ENCODE assay signal across 8 cellular contexts in the genomic region with DNA sequence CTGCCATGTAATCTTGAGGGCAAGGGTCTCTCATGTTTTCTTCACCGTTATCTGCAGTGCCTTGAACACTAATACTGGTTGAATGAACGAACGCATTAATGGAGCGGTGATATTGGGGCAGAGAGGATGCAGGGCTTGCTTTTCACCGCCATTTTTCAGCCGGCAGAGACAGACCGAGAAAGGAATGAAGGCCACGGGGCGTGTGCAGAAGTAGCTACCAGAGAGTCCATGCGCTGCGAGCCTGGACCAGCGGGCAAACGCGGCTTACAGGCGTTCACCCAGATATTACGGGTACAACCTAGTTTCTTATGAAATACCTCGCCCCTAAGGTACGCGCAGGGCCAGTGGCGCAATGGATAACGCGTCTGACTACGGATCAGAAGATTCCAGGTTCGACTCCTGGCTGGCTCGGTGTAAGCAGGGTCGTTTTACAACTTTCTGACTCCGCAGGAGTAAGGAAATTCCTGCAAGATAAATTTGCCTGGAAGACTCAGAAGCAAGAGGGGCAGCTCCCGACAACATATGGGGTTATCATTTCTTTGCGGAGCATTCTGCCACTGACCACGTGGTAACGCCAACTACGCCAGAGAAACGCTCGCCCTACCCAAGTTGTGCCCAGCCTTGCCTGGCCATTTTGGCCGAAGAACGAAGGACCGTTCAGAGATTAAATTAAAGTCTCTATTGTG. TPM values are rescaled to one million over a fixed set of nuclear protein-coding genes. Genes with fewer than 3 reads are reported as not detected.
DNase-seq lines count a peak whose midpoint lies in the region; ATAC-seq, FAIRE-seq and TF ChIP-seq lines count a peak whose summit lies in the region.

No MANE protein-coding gene starts in this region.

- TF ChIP-seq CTCF in WI38 (IDR thresholded peaks at IDR 0.05; ENCODE audit: low read depth, low read length), result no peak
- TF ChIP-seq CTCF in bronchial epithelial cell (IDR thresholded peaks at IDR 0.05; ENCODE audit: insufficient read depth, low read length, severe bottlenecking), result no peak
- peak in 1 of 11 experiments; percentile 4 for TF ChIP-seq CTCF in spleen (IDR thresholded peaks at IDR 0.05 in 8 of 11, conservative IDR thresholded peaks at IDR 0.05 in 3 of 11)

- DNase-seq in NCI-H2196 treated with DMSO at 0.1 percent for 48 hours (lab: John Stamatoyannopoulos, UW; ENCODE audit: unreplicated experiment) (peak; percentile 72), bronchial epithelial cell (ENCODE audit: low read depth) (peak; percentile 93), iris pigment epithelial cell (ENCODE audit: low read depth) (peak; percentile 96), spleen (peak; percentile 94)

- H3K4me1 ChIP-seq in spleen, result peaks cover 14 to 84% (median 55%) of the 10 kb centered on the region in 6 donors

- intact Hi-C loops in spleen (cut with DNase I; ENCODE audit: low total_unique reads), result loop anchor here (10.0 kb wide), 1 partner anchor 93 kb away; the partner anchor contains the start of gene BTN3A3

- H3K4me3 ChIP-seq in WI38 (ENCODE audit: low read depth, low read length) (peak overlapping the region; percentile 85), bronchial epithelial cell (ENCODE audit: low read depth, low read length) (peak overlapping the region; percentile 64), spleen (peak overlapping the region; percentile 71 to 87 (median 84))

- peak; percentile 86 for FAIRE-seq in A204.1 (lab: Jason Lieb, UNC)
- FAIRE-seq in bronchial epithelial cell (lab: Jason Lieb, UNC), result no peak

- H3K27me3 ChIP-seq in bronchial epithelial cell (ENCODE audit: control insufficient read depth, insufficient read depth, low read length) (no peaks in the 10 kb centered on the region), spleen (replicated peaks in 1 of 7) (no peaks in the 10 kb centered on the region)

- H3K27ac ChIP-seq in spleen, result peak overlapping the region; percentile 91 to 98 (median 96)

- H3K36me3 ChIP-seq in bronchial epithelial cell (ENCODE audit: control insufficient read depth, insufficient read depth, low read length) (no peaks in the 10 kb centered on the region), spleen (peaks cover 0 to 19% (median 0%) of the 10 kb centered on the region in 6 donors)

- TF ChIP-seq POLR2A in spleen (IDR thresholded peaks at IDR 0.05), result no peak

- WGBS in spleen, 5 donors, result 0% methylated on average over 22 to 37 of the region's 37 CpGs

- ATAC-seq in GM18868 (IDR thresholded peaks at IDR 0.05; ENCODE audit: unreplicated experiment) (peak; percentile 44), HG03135 (IDR thresholded peaks at IDR 0.05; ENCODE audit: unreplicated experiment) (peak; percentile 41)

- H3K9me3 ChIP-seq in spleen, result no peaks in the 10 kb centered on the region

RNA-seq across cellular contexts. Expression of gene HMGN4, which starts 0.9 kb away (rescaled TPM):
- total RNA-seq in bronchial epithelial cell (59.5 and 94.0 TPM in 2 replicates), spleen (10 to 100 TPM; 47.2 to 68.4 (median 58.2) TPM)
- 10 to 100 TPM; 33.3 to 52.0 (median 51.4) TPM for polyA plus RNA-seq in spleen

RNA-seq across cellular contexts. Expression of gene BTN1A1, which starts 37.2 kb away (rescaled TPM):
- not detected in 2 replicates for total RNA-seq in bronchial epithelial cell
- total RNA-seq in spleen, result 1 to 10 TPM in 1 of 7 donors, under 1 TPM in 6; 0.23 to 1.1 (median 0.32) TPM
- polyA plus RNA-seq in spleen, result under 1 TPM; 0.33 to 0.58 (median 0.39) TPM

RNA-seq across cellular contexts. Expression of gene ABT1, which starts 59.5 kb away (rescaled TPM):
- total RNA-seq in bronchial epithelial cell (16.1 and 16.8 TPM in 2 replicates), spleen (10 to 100 TPM; 14.9 to 21.4 (median 18.6) TPM)
- polyA plus RNA-seq in spleen, result 10 to 100 TPM; 20.2 to 26.2 (median 23.9) TPM

Comparison
In these comparisons a context has a peak if more than half of its experiments do, and no peak if none do; other contexts are left out.
1. Peak in every context shown above with its lines: DNase-seq, ATAC-seq, H3K4me3 ChIP-seq and H3K27ac ChIP-seq.